ENCODE assay signal across 19 cellular contexts in genomic region chr20:56004611-56005388, GRCh38. TPM values are rescaled to one million over a fixed set of nuclear protein-coding genes. Genes with fewer than 3 reads are reported as not detected.
"Had no signal": no experiment of that assay in that cellular context is flagged by ENCODE, and none has a peak within 500 bp of the region (broad histone marks: within the 10 kb centered on the region; RNA-seq: fewer than 3 reads in every experiment).

No MANE protein-coding gene starts in this region.

- H3K4me1 ChIP-seq: foreskin keratinocyte had no signal

- H3K27ac Mint-ChIP-seq: naive thymus-derived CD8-positive, alpha-beta T cell; stimulated activated naive CD8-positive, alpha-beta T cell treated with anti-CD3 and anti-CD28 coated beads, Interleukin-15, Interleukin-2, amounts not matched to agents 100 ng/mL and 50 ng/mL, for 24 hours; T-cell had no signal

- H3K9me3 ChIP-seq: esophagus squamous epithelium, heart left ventricle, thoracic aorta had no signal

- H3K36me3 Mint-ChIP-seq: activated naive CD8-positive, alpha-beta T cell treated with anti-CD3 and anti-CD28 coated beads, Interleukin-2, amount 10 ng/mL, durations not matched to agents 7 days and 5 days; T-cell had no signal

- H3K36me3 ChIP-seq: esophagus squamous epithelium, heart left ventricle, thoracic aorta had no signal

- H3K4me3 Mint-ChIP-seq: naive thymus-derived CD8-positive, alpha-beta T cell; stimulated activated naive CD8-positive, alpha-beta T cell treated with anti-CD3 and anti-CD28 coated beads, Interleukin-15, Interleukin-2, amounts not matched to agents 100 ng/mL and 50 ng/mL, for 24 hours; T-cell had no signal

- H3K4me1 Mint-ChIP-seq: activated naive CD8-positive, alpha-beta T cell treated with anti-CD3 and anti-CD28 coated beads, Interleukin-2, amount 10 ng/mL, durations not matched to agents 7 days and 5 days; naive thymus-derived CD8-positive, alpha-beta T cell; T-cell had no signal

- H3K27ac ChIP-seq: esophagus squamous epithelium, foreskin keratinocyte, heart left ventricle, thoracic aorta had no signal

- DNase-seq: activated CD4-positive, alpha-beta T cell treated with anti-CD3 and anti-CD28 coated beads for 1 hour; activated CD4-positive, alpha-beta T cell treated with anti-CD3 and anti-CD28 coated beads, Interleukin-2, amount 50 U/mL, for 48 hours; activated gamma-delta T cell treated with Interleukin-2 at 50 U/mL for 16 hours; activated naive CD8-positive, alpha-beta T cell treated with anti-CD3 and anti-CD28 coated beads, Interleukin-2, amount 10 ng/mL, durations not matched to agents 7 days and 5 days; activated T-cell treated with anti-CD3 and anti-CD28 coated beads, Interleukin-2, amount 50 U/mL, for 48 hours; esophagus squamous epithelium; naive thymus-derived CD8-positive, alpha-beta T cell; stimulated activated CD4-positive, alpha-beta T cell treated with anti-CD3 and anti-CD28 coated beads, Interleukin-4, amount 100 ng/mL, for 1 hour; stimulated activated CD8-positive, alpha-beta memory T cell treated with anti-CD3 and anti-CD28 coated beads, Interleukin-4, amount 100 ng/mL, for 48 hours; T-cell; T1000 had no signal

- H3K4me3 ChIP-seq: esophagus squamous epithelium, thoracic aorta had no signal

RNA-seq across cellular contexts. Expression of gene CBLN4, which starts 0.5 kb away (rescaled TPM):
- total RNA-seq: activated naive CD8-positive, alpha-beta T cell treated with anti-CD3 and anti-CD28 coated beads, Interleukin-2, amount 10 ng/mL, durations not matched to agents 7 days and 5 days; bronchial epithelial cell; foreskin keratinocyte; lung microvascular endothelial cell; mononuclear cell; naive thymus-derived CD8-positive, alpha-beta T cell; pulmonary artery endothelial cell; T-cell; thoracic aorta had no signal
